1 cellular context compared by ENCODE assay signal in the genomic region with DNA sequence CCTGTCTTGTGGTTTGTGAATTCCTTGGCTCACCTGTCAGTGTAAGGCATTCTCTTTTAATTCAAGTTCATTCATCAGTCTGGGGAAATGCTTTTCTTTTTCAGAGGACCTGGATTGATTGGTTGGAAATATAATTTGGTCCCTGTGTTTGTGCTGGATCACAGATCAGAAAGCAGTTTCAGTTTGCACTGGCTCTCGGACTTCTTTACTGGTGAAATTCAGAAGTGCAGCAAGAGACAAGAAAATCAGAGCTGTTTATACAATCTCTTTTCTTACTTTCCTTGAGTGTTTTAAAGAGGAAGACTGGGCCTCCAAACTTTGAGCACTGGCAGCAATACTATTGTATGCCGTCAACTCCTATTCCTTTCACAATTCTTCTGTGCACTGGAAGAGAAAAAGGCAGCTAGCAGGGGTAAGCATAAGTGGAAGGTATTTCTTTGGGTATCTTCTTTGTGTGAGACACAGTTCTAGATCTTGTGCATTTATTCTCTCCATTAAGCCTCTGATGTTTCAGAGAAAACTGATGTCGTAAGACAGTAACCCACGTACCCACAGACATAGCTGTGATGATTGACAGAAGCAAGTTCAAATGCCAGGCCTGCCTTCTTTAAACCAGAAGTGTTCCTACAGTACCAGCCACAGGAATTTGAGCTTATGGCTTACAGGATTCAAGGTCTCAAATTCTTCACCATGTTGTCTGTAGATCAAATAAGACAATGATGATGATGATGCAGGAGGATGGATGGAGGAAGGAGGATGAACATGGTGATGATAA.
TF ChIP-seq lines count a peak whose summit lies in the region.

No MANE protein-coding gene starts in this region.

TF ChIP-seq in GM23338, 12 proteins besides CTCF, POLR2A, EP300 and RAD21 (continued from another document):
- TF ChIP-seq, protein P1, sequence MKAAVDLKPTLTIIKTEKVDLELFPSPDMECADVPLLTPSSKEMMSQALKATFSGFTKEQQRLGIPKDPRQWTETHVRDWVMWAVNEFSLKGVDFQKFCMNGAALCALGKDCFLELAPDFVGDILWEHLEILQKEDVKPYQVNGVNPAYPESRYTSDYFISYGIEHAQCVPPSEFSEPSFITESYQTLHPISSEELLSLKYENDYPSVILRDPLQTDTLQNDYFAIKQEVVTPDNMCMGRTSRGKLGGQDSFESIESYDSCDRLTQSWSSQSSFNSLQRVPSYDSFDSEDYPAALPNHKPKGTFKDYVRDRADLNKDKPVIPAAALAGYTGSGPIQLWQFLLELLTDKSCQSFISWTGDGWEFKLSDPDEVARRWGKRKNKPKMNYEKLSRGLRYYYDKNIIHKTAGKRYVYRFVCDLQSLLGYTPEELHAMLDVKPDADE (IDR thresholded peaks at IDR 0.05): no peak
- TF ChIP-seq NANOG (IDR thresholded peaks at IDR 0.05; ENCODE audit: borderline replicate concordance): no peak
- TF ChIP-seq STAT1 (IDR thresholded peaks at IDR 0.05; ENCODE audit: unreplicated experiment): no peak
TF ChIP-seq in GM23338: peak in this region for 0.
